8 cellular contexts compared by ENCODE assay signal in the genomic region with DNA sequence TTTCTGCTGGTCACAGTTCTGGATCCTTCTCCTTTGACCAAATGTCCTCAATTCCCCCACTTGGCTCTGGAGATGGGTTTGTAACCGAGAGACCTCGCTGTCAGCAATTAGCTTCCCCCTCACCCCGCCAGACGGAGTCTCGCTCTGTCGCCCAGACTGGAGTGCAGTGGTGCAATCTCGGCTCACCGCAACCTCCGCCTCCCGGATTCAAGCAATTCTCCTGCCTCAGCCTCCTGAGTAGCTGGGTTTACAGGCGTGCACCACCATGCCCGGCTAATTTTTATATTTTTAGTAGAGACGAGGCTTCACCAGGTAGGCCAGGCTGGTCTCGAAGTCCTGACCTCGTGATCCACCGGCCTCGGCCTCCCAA. TPM values are rescaled to one million over a fixed set of nuclear protein-coding genes. Genes with fewer than 3 reads are reported as not detected.
DNase-seq lines count a peak whose midpoint lies in the region; ATAC-seq and TF ChIP-seq lines count a peak whose summit lies in the region.
"Not testable (repeated sequence)": the region's sequence is repeated elsewhere in the genome, so short reads cannot be mapped to it uniquely, and the experiment has no call there.

No MANE protein-coding gene starts in this region.

- not testable (repeated sequence) for TF ChIP-seq EP300 in esophagus muscularis mucosa (IDR thresholded peaks at IDR 0.05); tibial nerve (IDR thresholded peaks at IDR 0.05)

- peak overlapping the region; percentile 78; the same call in 1 of the 2 replicates for H3K4me2 ChIP-seq in MM.1S (ENCODE audit: low read depth, low read length)
- peak overlapping the region; percentile 83 for H3K4me2 ChIP-seq in parathyroid adenoma (ENCODE audit: low read length)

- in situ Hi-C loops in astrocyte of the spinal cord (cut with HindIII; ENCODE audit: low sequenced_read_pairs), result not testable (repeated sequence)

- 64% methylated on average over 17 of the region's 17 CpGs for WGBS in esophagus muscularis mucosa
- WGBS in right lobe of liver (ENCODE audit: insufficient coverage, low coverage, low lambda C conversion rate, missing lambda C conversion rate), result 57% methylated on average over 15 of the region's 17 CpGs
- 55 to 58% methylated on average over 17 of the region's 17 CpGs for WGBS in tibial nerve, 2 donors

- intact Hi-C loops in esophagus muscularis mucosa (cut with DNase I); right lobe of liver (cut with DNase I): not testable (repeated sequence)

- H3K9me3 ChIP-seq in MM.1S (replicated peaks; ENCODE audit: insufficient read depth, low read length); esophagus muscularis mucosa; right lobe of liver; parathyroid adenoma (ENCODE audit: control insufficient read depth, low read length); tibial nerve: not testable (repeated sequence)

- H3K4me1 ChIP-seq in MM.1S (ENCODE audit: low read length); right lobe of liver; parathyroid adenoma: not testable (repeated sequence)
- peaks cover 7 to 14% (median 12%) of the 10 kb centered on the region in 4 donors for H3K4me1 ChIP-seq in esophagus muscularis mucosa
- H3K4me1 ChIP-seq in tibial nerve, result peaks cover 0 to 12% (median 6%) of the 10 kb centered on the region in 4 donors

- TF ChIP-seq POLR2A in esophagus muscularis mucosa (IDR thresholded peaks at IDR 0.05; ENCODE audit: low read depth); right lobe of liver (IDR thresholded peaks at IDR 0.05); tibial nerve (IDR thresholded peaks at IDR 0.05): not testable (repeated sequence)

- H3K27ac ChIP-seq in MM.1S (ENCODE audit: low read length) (peak overlapping the region; percentile 70; the same call in 1 of the 2 replicates), VCaP (peak overlapping the region; percentile 89), esophagus muscularis mucosa (replicated peaks in 1 of 4) (peak overlapping the region; percentile 90 to 95 (median 92)), right lobe of liver (peak overlapping the region; percentile 54 to 88 (median 87)), parathyroid adenoma (peak overlapping the region; percentile 75), tibial nerve (peak overlapping the region in 3 of 4 donors; percentile 77 to 91 (median 90))

- H2AFZ ChIP-seq in MM.1S (ENCODE audit: low read length) (peak overlapping the region; percentile 75), parathyroid adenoma (peak overlapping the region; percentile 90)

- H3K9me2 ChIP-seq in MM.1S (replicated peaks; ENCODE audit: insufficient read depth, low read length), result not testable (repeated sequence)

- H3F3A ChIP-seq in MM.1S (ENCODE audit: insufficient read depth, low read length), result peaks cover 11% of the 10 kb centered on the region; the same call in 1 of the 2 replicates

- TF ChIP-seq CTCF in MM.1S (IDR thresholded peaks at IDR 0.05; ENCODE audit: low read length); VCaP (conservative IDR thresholded peaks at IDR 0.05); astrocyte of the spinal cord (IDR thresholded peaks at IDR 0.05; ENCODE audit: low read depth, low read length); esophagus muscularis mucosa (IDR thresholded peaks at IDR 0.05); right lobe of liver (IDR thresholded peaks at IDR 0.05); parathyroid adenoma (IDR thresholded peaks at IDR 0.05); tibial nerve (IDR thresholded peaks at IDR 0.05): not testable (repeated sequence)

- not testable (repeated sequence) for H3K27me3 ChIP-seq in MM.1S (replicated peaks; ENCODE audit: insufficient read depth, low read length); esophagus muscularis mucosa; right lobe of liver; parathyroid adenoma (ENCODE audit: control insufficient read depth, insufficient read depth, low read length); tibial nerve

- peak overlapping the region; percentile 45; the same call in 1 of the 2 replicates for H3K9ac ChIP-seq in MM.1S (ENCODE audit: low read length)
- H3K9ac ChIP-seq in parathyroid adenoma, result not testable (repeated sequence)

- not testable (repeated sequence) for H3K36me3 ChIP-seq in MM.1S (replicated peaks; ENCODE audit: insufficient read depth, low read length); esophagus muscularis mucosa; right lobe of liver; parathyroid adenoma (ENCODE audit: control insufficient read depth, insufficient read depth, low read length); tibial nerve

- ATAC-seq in right lobe of liver, result not testable (repeated sequence)

- peak overlapping the region; percentile 78 for H3K4me3 ChIP-seq in MM.1S (ENCODE audit: low read length)
- peak overlapping the region; percentile 66 for H3K4me3 ChIP-seq in astrocyte of the spinal cord (ENCODE audit: low read depth, low read length)
- H3K4me3 ChIP-seq in esophagus muscularis mucosa, result peak overlapping the region; percentile 66 to 68 (median 68)
- H3K4me3 ChIP-seq in right lobe of liver, result peak overlapping the region; percentile 67 to 84 (median 70)
- peak overlapping the region; percentile 76 for H3K4me3 ChIP-seq in parathyroid adenoma (ENCODE audit: low read depth, low read length)
- H3K4me3 ChIP-seq in tibial nerve, result peak overlapping the region; percentile 54 to 68 (median 64)

- H4K20me1 ChIP-seq in MM.1S (ENCODE audit: insufficient read depth, low read length), result not testable (repeated sequence)

- DNase-seq in DMS79 (lab: John Stamatoyannopoulos, UW), result peak; percentile 29
- not testable (repeated sequence) for DNase-seq in MM.1S; astrocyte of the spinal cord (ENCODE audit: low read depth, low spot score); esophagus muscularis mucosa (ENCODE audit: extremely low spot score); right lobe of liver; tibial nerve (ENCODE audit: low spot score in 2 of 2)

- not testable (repeated sequence) for H3K79me2 ChIP-seq in MM.1S (ENCODE audit: low read length); parathyroid adenoma

RNA-seq across cellular contexts. Expression of a gene that starts 21.3 kb away (rescaled TPM):
- total RNA-seq in esophagus muscularis mucosa, result 100 to 1,000 TPM; 109 to 226 (median 148) TPM
- total RNA-seq in right lobe of liver, result 10 to 100 TPM; 53.7 to 82.6 (median 57.3) TPM
- 100 to 1,000 TPM in 3 of 4 donors, 10 to 100 TPM in 1; 94.8 to 236 (median 174) TPM for total RNA-seq in tibial nerve
